17 cellular contexts compared by ENCODE assay signal in the genomic region with DNA sequence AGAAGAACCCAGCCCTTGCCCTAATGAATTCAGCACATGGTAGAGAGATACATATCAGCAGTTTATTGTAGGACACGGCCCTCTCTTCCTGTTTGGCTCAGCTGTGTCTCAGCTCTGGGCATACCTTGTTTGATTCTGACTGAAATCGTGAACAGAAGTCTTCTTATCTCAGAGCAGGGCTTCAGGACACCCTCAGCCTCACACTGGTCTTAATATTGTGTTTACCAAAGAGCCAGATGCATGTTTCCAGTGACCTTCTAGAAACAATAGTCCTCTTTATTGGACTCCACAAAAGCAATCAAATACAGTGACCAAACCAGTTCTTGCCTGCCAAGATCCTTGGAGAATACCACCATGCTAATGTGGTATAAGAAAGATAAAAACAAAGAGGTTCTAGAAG.
"Had no signal": no experiment of that assay in that cellular context is flagged by ENCODE, and none has a peak within 500 bp of the region (broad histone marks: within the 10 kb centered on the region; RNA-seq: fewer than 3 reads in every experiment).

No MANE protein-coding gene starts in this region.

- H3K27ac Mint-ChIP-seq: mesothelial cell of epicardium; naive B cell; stimulated activated naive B cell treated with anti-CD40 and anti-IgM and Interleukin-4, amounts not matched to agents 10 μg/mL and 1 μg/mL and 100 μg/mL, for 72 hours; T-helper 1 cell treated with Interleukin-12 subunit alpha and Interleukin-12 subunit beta and Interleukin-4 antibody, amounts not matched to agents 30 μg/mL and 1 μg/mL, for 36 hours had no signal

- FAIRE-seq: keratinocyte had no signal

- H3K4me1 Mint-ChIP-seq: naive B cell; stimulated activated naive B cell treated with anti-CD40 and anti-IgM and Interleukin-4, amounts not matched to agents 10 μg/mL and 1 μg/mL and 100 μg/mL, for 72 hours had no signal

- H3K9me3 ChIP-seq: ascending aorta, colonic mucosa, gastrocnemius medialis, right lobe of liver, spleen, upper lobe of right lung had no signal

- H3K36me3 Mint-ChIP-seq: mesothelial cell of epicardium; naive B cell; stimulated activated naive B cell treated with anti-CD40 and anti-IgM and Interleukin-4, amounts not matched to agents 10 μg/mL and 1 μg/mL and 100 μg/mL, for 72 hours had no signal

- DNase-seq: activated gamma-delta T cell; activated T-cell treated with anti-CD3 and anti-CD28 coated beads, Interleukin-2, amount 50 U/mL, for 1 hour; colonic mucosa; effector CD4-positive, alpha-beta T cell; gastrocnemius medialis; naive B cell; right lobe of liver; spleen; stimulated activated CD4-positive, alpha-beta T cell treated with anti-CD3 and anti-CD28 coated beads, Interleukin-1b, Interleukin-23, amount 100 ng/mL, for 48 hours; stimulated activated naive B cell treated with anti-CD40 and anti-IgM and Interleukin-4, amounts not matched to agents 10 μg/mL and 1 μg/mL and 100 μg/mL, for 72 hours; upper lobe of right lung had no signal

- H3K9me3 Mint-ChIP-seq: T-helper 1 cell treated with Interleukin-12 subunit alpha and Interleukin-12 subunit beta and Interleukin-4 antibody, amounts not matched to agents 30 μg/mL and 1 μg/mL, for 36 hours had no signal

- H3K27ac ChIP-seq: ascending aorta, cardiac muscle cell, colonic mucosa, gastrocnemius medialis, right lobe of liver, spleen, upper lobe of right lung had no signal

- H3K4me3 ChIP-seq: ascending aorta, cardiac muscle cell, colonic mucosa, gastrocnemius medialis, right lobe of liver, spleen, upper lobe of right lung had no signal

- H3K4me1 ChIP-seq: ascending aorta, colonic mucosa, right lobe of liver, spleen, upper lobe of right lung had no signal

- H3K36me3 ChIP-seq: ascending aorta, cardiac muscle cell, colonic mucosa, gastrocnemius medialis, right lobe of liver, spleen, upper lobe of right lung had no signal

- H3K4me3 Mint-ChIP-seq: mesothelial cell of epicardium; naive B cell; stimulated activated naive B cell treated with anti-CD40 and anti-IgM and Interleukin-4, amounts not matched to agents 10 μg/mL and 1 μg/mL and 100 μg/mL, for 72 hours; T-helper 1 cell treated with Interleukin-12 subunit alpha and Interleukin-12 subunit beta and Interleukin-4 antibody, amounts not matched to agents 30 μg/mL and 1 μg/mL, for 36 hours had no signal

- H3K27me3 ChIP-seq: ascending aorta, cardiac muscle cell, colonic mucosa, gastrocnemius medialis, right lobe of liver, upper lobe of right lung had no signal

- ATAC-seq: activated CD4-positive, CD25-positive, alpha-beta regulatory T cell treated with anti-CD3 and anti-CD28 coated beads, Interleukin-2, amount 50 U/mL, for 24 hours; gastrocnemius medialis; right lobe of liver; stimulated activated naive B cell treated with anti-CD40 and anti-IgM and Interleukin-4, amounts not matched to agents 10 μg/mL and 1 μg/mL and 100 μg/mL, for 72 hours; upper lobe of right lung had no signal
